Comparison of ENCODE assay signal across 20 cellular contexts in the genomic region with DNA sequence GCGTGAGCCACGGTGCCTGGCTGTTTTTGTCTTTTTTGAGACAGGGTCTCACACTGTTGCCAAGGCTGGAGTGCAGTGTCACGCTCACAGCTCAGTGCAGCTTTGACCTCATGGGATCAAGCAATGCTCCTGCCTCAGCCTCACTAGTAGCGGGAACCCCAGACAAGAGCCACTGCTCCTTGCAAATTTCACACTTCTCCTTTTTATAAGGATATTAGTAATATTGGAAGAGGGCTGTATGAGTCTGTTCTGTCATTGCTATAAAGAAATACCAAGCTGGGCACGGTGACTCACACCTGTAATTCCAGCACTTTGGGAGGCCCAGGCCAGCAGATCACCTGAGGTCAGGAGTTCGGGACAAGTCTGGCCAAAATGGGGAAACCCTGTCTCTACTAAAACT. TPM values are rescaled to one million over a fixed set of nuclear protein-coding genes. Genes with fewer than 3 reads are reported as not detected.
"Had no signal": no experiment of that assay in that cellular context is flagged by ENCODE, and none has a peak within 500 bp of the region (broad histone marks: within the 10 kb centered on the region; RNA-seq: fewer than 3 reads in every experiment).

No MANE protein-coding gene starts in this region.

- ATAC-seq: activated CD8-positive, alpha-beta memory T cell treated with anti-CD3 and anti-CD28 coated beads, Interleukin-2, amount 10 ng/mL, durations not matched to agents 7 days and 5 days; activated CD8-positive, alpha-beta T cell treated with anti-CD3 and anti-CD28 coated beads for 36 hours; activated naive CD8-positive, alpha-beta T cell treated with anti-CD3 and anti-CD28 coated beads, Interleukin-2, amount 50 U/mL, for 24 hours; heart left ventricle; left cardiac atrium; natural killer cell had no signal

- H3K36me3 Mint-ChIP-seq: activated CD8-positive, alpha-beta memory T cell treated with anti-CD3 and anti-CD28 coated beads, Interleukin-2, amount 10 ng/mL, durations not matched to agents 7 days and 5 days; natural killer cell; type B pancreatic cell had no signal

- H3K9me3 ChIP-seq: heart left ventricle, prostate gland, thoracic aorta had no signal

- H3K9me3 Mint-ChIP-seq: activated CD8-positive, alpha-beta T cell treated with anti-CD3 and anti-CD28 coated beads for 36 hours; activated naive CD8-positive, alpha-beta T cell treated with anti-CD3 and anti-CD28 coated beads, Interleukin-2, amount 50 U/mL, for 24 hours; activated T-helper 1 cell treated with anti-CD3 and anti-CD28 coated beads, Interleukin-12 subunit alpha, Interleukin-12 subunit beta, Interleukin-2, Interleukin-4 antibody, amounts not matched to agents 30 ng/mL and 10 ng/mL and 1 ng/mL, durations not matched to agents 14 hours and 24 hours and 36 hours; natural killer cell; type B pancreatic cell had no signal

- H3K4me3 Mint-ChIP-seq: activated CD8-positive, alpha-beta memory T cell treated with anti-CD3 and anti-CD28 coated beads, Interleukin-2, amount 10 ng/mL, durations not matched to agents 7 days and 5 days; activated CD8-positive, alpha-beta T cell treated with anti-CD3 and anti-CD28 coated beads for 36 hours; activated naive CD8-positive, alpha-beta T cell treated with anti-CD3 and anti-CD28 coated beads, Interleukin-2, amount 50 U/mL, for 24 hours; activated T-helper 1 cell treated with anti-CD3 and anti-CD28 coated beads, Interleukin-12 subunit alpha, Interleukin-12 subunit beta, Interleukin-2, Interleukin-4 antibody, amounts not matched to agents 30 ng/mL and 10 ng/mL and 1 ng/mL, durations not matched to agents 14 hours and 24 hours and 36 hours; natural killer cell; type B pancreatic cell had no signal

- H3K27ac Mint-ChIP-seq: activated CD8-positive, alpha-beta memory T cell treated with anti-CD3 and anti-CD28 coated beads, Interleukin-2, amount 10 ng/mL, durations not matched to agents 7 days and 5 days; activated CD8-positive, alpha-beta T cell treated with anti-CD3 and anti-CD28 coated beads for 36 hours; activated naive CD8-positive, alpha-beta T cell treated with anti-CD3 and anti-CD28 coated beads, Interleukin-2, amount 50 U/mL, for 24 hours; activated T-helper 1 cell treated with anti-CD3 and anti-CD28 coated beads, Interleukin-12 subunit alpha, Interleukin-12 subunit beta, Interleukin-2, Interleukin-4 antibody, amounts not matched to agents 30 ng/mL and 10 ng/mL and 1 ng/mL, durations not matched to agents 14 hours and 24 hours and 36 hours; natural killer cell; type B pancreatic cell had no signal

- H3K27me3 Mint-ChIP-seq: activated CD8-positive, alpha-beta memory T cell treated with anti-CD3 and anti-CD28 coated beads, Interleukin-2, amount 10 ng/mL, durations not matched to agents 7 days and 5 days; activated CD8-positive, alpha-beta T cell treated with anti-CD3 and anti-CD28 coated beads for 36 hours; activated naive CD8-positive, alpha-beta T cell treated with anti-CD3 and anti-CD28 coated beads, Interleukin-2, amount 50 U/mL, for 24 hours; type B pancreatic cell had no signal

- DNase-seq: activated CD4-positive, alpha-beta T cell treated with anti-CD3 and anti-CD28 coated beads for 48 hours; activated CD8-positive, alpha-beta memory T cell treated with anti-CD3 and anti-CD28 coated beads, Interleukin-2, amount 10 ng/mL, durations not matched to agents 7 days and 5 days; activated CD8-positive, alpha-beta T cell treated with anti-CD3 and anti-CD28 coated beads for 36 hours; activated gamma-delta T cell; activated naive CD4-positive, alpha-beta T cell treated with anti-CD3 and anti-CD28 coated beads, Interleukin-2, amount 50 U/mL, for 16 hours; activated naive CD8-positive, alpha-beta T cell treated with anti-CD3 and anti-CD28 coated beads, Interleukin-2, amount 50 U/mL, for 24 hours; cortex of kidney; heart left ventricle; islet precursor cell; left cardiac atrium; midbrain; natural killer cell; stimulated activated CD4-positive, alpha-beta T cell treated with anti-CD3 and anti-CD28 coated beads, Interleukin-2, amount 100 ng/mL, for 48 hours; stimulated activated CD8-positive, alpha-beta memory T cell treated with anti-CD3 and anti-CD28 coated beads, Interleukin-4, amount 100 ng/mL, for 48 hours; stimulated activated naive CD4-positive, alpha-beta T cell treated with Interleukin-2 at 50 U/mL for 16 hours had no signal

RNA-seq across cellular contexts. Expression of a gene that starts 56.0 kb away (rescaled TPM):
- total RNA-seq: fibroblast of villous mesenchyme had no signal
